ENCODE assay signal across 20 cellular contexts in the genomic region with DNA sequence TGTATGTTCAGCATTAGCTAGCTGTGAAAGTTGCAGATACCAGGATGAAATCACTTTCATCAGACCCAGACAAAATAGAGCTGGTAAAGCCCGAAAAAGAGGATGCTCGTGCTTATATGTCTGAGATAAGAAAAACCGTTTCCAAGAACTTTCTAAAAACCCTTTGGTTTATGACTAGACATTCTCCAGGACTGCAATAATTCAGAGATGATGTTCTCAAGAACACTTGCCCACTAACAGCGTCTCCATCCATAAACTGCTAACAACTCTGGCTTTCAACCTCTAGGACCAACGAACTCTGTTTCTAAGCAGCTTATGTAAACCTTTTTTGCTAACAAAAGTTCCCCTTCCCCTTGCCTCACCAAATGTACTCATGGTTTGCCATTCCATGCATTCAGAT. TPM values are rescaled to one million over a fixed set of nuclear protein-coding genes. Genes with fewer than 3 reads are reported as not detected.
DNase-seq lines count a peak whose midpoint lies in the region; FAIRE-seq and TF ChIP-seq lines count a peak whose summit lies in the region.
"Had no signal": no experiment of that assay in that cellular context is flagged by ENCODE, and none has a peak within 500 bp of the region (broad histone marks: within the 10 kb centered on the region; RNA-seq: fewer than 3 reads in every experiment).

No MANE protein-coding gene starts in this region.

- intact Hi-C loops in activated CD4-positive, alpha-beta T cell treated with anti-CD3 and anti-CD28 coated beads, Interleukin-2, amount 10 ng/mL, durations not matched to agents 24 days and 14 days (cut with micrococcal nuclease) = no loop called here

- peaks cover 7% of the 10 kb centered on the region for H3K36me3 Mint-ChIP-seq in activated CD4-positive, alpha-beta T cell treated with anti-CD3 and anti-CD28 coated beads, Interleukin-2, amount 10 ng/mL, durations not matched to agents 24 days and 14 days (ENCODE audit: low read depth)

- no peak overlapping the region for H3K27ac ChIP-seq in smooth muscle cell (ENCODE audit: low read depth)
- H3K27ac ChIP-seq: 22Rv1, A549, C4-2B had no signal

- H3K4me3 Mint-ChIP-seq in activated CD4-positive, alpha-beta T cell treated with anti-CD3 and anti-CD28 coated beads, Interleukin-2, amount 10 ng/mL, durations not matched to agents 24 days and 14 days = no peak overlapping the region
- H3K4me3 Mint-ChIP-seq: CD4-positive, alpha-beta T cell; GM23338 had no signal

- H3K27me3 ChIP-seq in smooth muscle cell (ENCODE audit: low read depth) = no peaks in the 10 kb centered on the region

- no peak overlapping the region for H3K4me3 ChIP-seq in fibroblast of villous mesenchyme (ENCODE audit: low read depth, low read length)
- no peak overlapping the region for H3K4me3 ChIP-seq in smooth muscle cell
- H3K4me3 ChIP-seq: A549, GM23338 had no signal

- H3F3A ChIP-seq in smooth muscle cell (ENCODE audit: low read depth) = no peaks in the 10 kb centered on the region

- WGBS in smooth muscle cell (ENCODE audit: low lambda C conversion rate) = 16% methylated on average over 5 of the region's 5 CpGs

- no peaks in the 10 kb centered on the region for H3K79me2 ChIP-seq in smooth muscle cell (ENCODE audit: low read depth)

- peak overlapping the region; percentile 23 for H3K4me2 ChIP-seq in smooth muscle cell
- H3K4me2 ChIP-seq: A549, GM23338 had no signal

- TF ChIP-seq CTCF in fibroblast of villous mesenchyme (IDR thresholded peaks at IDR 0.05; ENCODE audit: insufficient read depth, low read depth, low read length) = no peak
- TF ChIP-seq CTCF in smooth muscle cell (IDR thresholded peaks at IDR 0.05; ENCODE audit: borderline replicate concordance, insufficient read depth, poor library complexity, severe bottlenecking) = no peak

- H3K9me3 ChIP-seq in smooth muscle cell (replicated peaks; ENCODE audit: low read depth) = no peaks in the 10 kb centered on the region
- H3K9me3 ChIP-seq: A549, Caco-2 had no signal

- no peak for TF ChIP-seq POLR2A in GM12891 (IDR thresholded peaks at IDR 0.05; ENCODE audit: low read depth, low read length)

- no peaks in the 10 kb centered on the region for H3K27me3 Mint-ChIP-seq in activated CD4-positive, alpha-beta T cell treated with anti-CD3 and anti-CD28 coated beads, Interleukin-2, amount 10 ng/mL, durations not matched to agents 24 days and 14 days
- H3K27me3 Mint-ChIP-seq: CD4-positive, alpha-beta T cell had no signal

- FAIRE-seq in GM12891 (lab: Jason Lieb, UNC) = no peak
- FAIRE-seq: A549, D721Med had no signal

- DNase-seq in activated CD4-positive, alpha-beta T cell treated with anti-CD3 and anti-CD28 coated beads, Interleukin-2, amount 10 ng/mL, durations not matched to agents 24 days and 14 days = peak; percentile 16
- DNase-seq in activated CD4-positive, alpha-beta T cell treated with anti-CD3 and anti-CD28 coated beads, Interleukin-2, amount 50 U/mL, for 4 hours = no peak
- DNase-seq in fibroblast of villous mesenchyme (ENCODE audit: low read depth) (peak; percentile 30), smooth muscle cell (lab: John Stamatoyannopoulos, UW; ENCODE audit: unreplicated experiment) (no peak), DMS79 (lab: John Stamatoyannopoulos, UW) (no peak), NCI-H345 treated with DMSO at 0.1 percent for 48 hours (lab: John Stamatoyannopoulos, UW; ENCODE audit: unreplicated experiment) (no peak), GM12891 (ENCODE audit: insufficient read length, low spot score) (no peak)
- DNase-seq: AML-193; Caco-2; CD4-positive, alpha-beta T cell; GDM1; HCEC 1CT had no signal

- no peak overlapping the region for H3K9ac ChIP-seq in smooth muscle cell (ENCODE audit: low read depth)

- H4K20me1 ChIP-seq in smooth muscle cell (ENCODE audit: low read depth) = no peaks in the 10 kb centered on the region

- H3K36me3 ChIP-seq in smooth muscle cell (ENCODE audit: low read depth) = no peaks in the 10 kb centered on the region

- no peak overlapping the region for H3K27ac Mint-ChIP-seq in activated CD4-positive, alpha-beta T cell treated with anti-CD3 and anti-CD28 coated beads, Interleukin-2, amount 10 ng/mL, durations not matched to agents 24 days and 14 days
- H3K27ac Mint-ChIP-seq: CD4-positive, alpha-beta T cell; GM23338 had no signal

- H3K4me1 Mint-ChIP-seq in activated CD4-positive, alpha-beta T cell treated with anti-CD3 and anti-CD28 coated beads, Interleukin-2, amount 10 ng/mL, durations not matched to agents 24 days and 14 days = peaks cover 12% of the 10 kb centered on the region
- H3K4me1 Mint-ChIP-seq: GM23338 had no signal

- H2AFZ ChIP-seq in smooth muscle cell (ENCODE audit: low read depth) = no peak overlapping the region
- H2AFZ ChIP-seq: GM23338 had no signal

- peaks cover 10% of the 10 kb centered on the region for H3K9me3 Mint-ChIP-seq in activated CD4-positive, alpha-beta T cell treated with anti-CD3 and anti-CD28 coated beads, Interleukin-2, amount 10 ng/mL, durations not matched to agents 24 days and 14 days
- H3K9me3 Mint-ChIP-seq: CD4-positive, alpha-beta T cell; GM23338 had no signal

- no peaks in the 10 kb centered on the region for H3K4me1 ChIP-seq in smooth muscle cell (ENCODE audit: low read depth)
- H3K4me1 ChIP-seq: A549 had no signal

TF ChIP-seq in GM12891, 5 proteins besides CTCF, POLR2A, EP300 and RAD21:
- no peak for TF ChIP-seq TAF1 (IDR thresholded peaks at IDR 0.05; ENCODE audit: low read depth, low read length)
- TF ChIP-seq SPI1 (IDR thresholded peaks at IDR 0.05; ENCODE audit: low read depth, low read length) = no peak

RNA-seq across cellular contexts. Expression of a gene that starts 8.4 kb away (rescaled TPM):
- 6.4 and 7.7 TPM in 2 replicates for total RNA-seq in activated CD4-positive, alpha-beta T cell treated with anti-CD3 and anti-CD28 coated beads, Interleukin-2, amount 10 ng/mL, durations not matched to agents 24 days and 14 days
- 9.7 and 17.7 TPM in 2 replicates for total RNA-seq in fibroblast of villous mesenchyme
- 13.8 and 14.5 TPM in 2 replicates for total RNA-seq in smooth muscle cell
- polyA plus RNA-seq in smooth muscle cell = 14.1 and 14.5 TPM in 2 replicates
- polyA plus RNA-seq in GM12891 (2012; ENCODE audit: low read depth, missing spikeins) = 5.8 TPM

RNA-seq across cellular contexts. Expression of a gene that starts 26.8 kb away (rescaled TPM):
- total RNA-seq in activated CD4-positive, alpha-beta T cell treated with anti-CD3 and anti-CD28 coated beads, Interleukin-2, amount 10 ng/mL, durations not matched to agents 24 days and 14 days = 2.0 and 2.1 TPM in 2 replicates
- total RNA-seq in fibroblast of villous mesenchyme (0.86 and 1.9 TPM in 2 replicates), smooth muscle cell (3.7 and 8.3 TPM in 2 replicates)
- 0.72 and 4.8 TPM in 2 replicates for polyA plus RNA-seq in smooth muscle cell
- polyA plus RNA-seq in GM12891 (2012; ENCODE audit: low read depth, missing spikeins) = 1.1 TPM

RNA-seq across cellular contexts. Expression of a gene that starts 31.8 kb away (rescaled TPM):
- not detected in 2 replicates for total RNA-seq in activated CD4-positive, alpha-beta T cell treated with anti-CD3 and anti-CD28 coated beads, Interleukin-2, amount 10 ng/mL, durations not matched to agents 24 days and 14 days
- total RNA-seq in fibroblast of villous mesenchyme = under 0.01 TPM in 1 of 2 replicates, not detected in the other
- total RNA-seq in smooth muscle cell = 0.09 and 0.36 TPM in 2 replicates
- 0.59 TPM in 1 of 2 replicates, not detected in the other for polyA plus RNA-seq in smooth muscle cell
- polyA plus RNA-seq in GM12891 (2012; ENCODE audit: low read depth, missing spikeins) = not detected
- total RNA-seq: CD4-positive, alpha-beta T cell; Daoy; GM23338; HT-29 had no signal
- polyA plus RNA-seq: A549, BJ, GM23338 had no signal

Comparison
In these comparisons a context has a peak if more than half of its experiments do, and no peak if none do; other contexts are left out.
1. DNase-seq: peak in activated CD4-positive, alpha-beta T cell treated with anti-CD3 and anti-CD28 coated beads, Interleukin-2, amount 10 ng/mL, durations not matched to agents 24 days and 14 days (single experiment) and fibroblast of villous mesenchyme (single experiment); none in activated CD4-positive, alpha-beta T cell treated with anti-CD3 and anti-CD28 coated beads, Interleukin-2, amount 50 U/mL, for 4 hours (0 of 2), smooth muscle cell (single experiment), DMS79 (single experiment), NCI-H345 treated with DMSO at 0.1 percent for 48 hours (single experiment) and GM12891 (single experiment).